In genomic region chr15:31340047-31340446, GRCh38 we compare ENCODE assay signal across 11 cellular contexts. TPM values are rescaled to one million over a fixed set of nuclear protein-coding genes. Genes with fewer than 3 reads are reported as not detected.
A peak's percentile ranks its signal among the peaks of the same experiment; 100 is the strongest.
DNase-seq lines count a peak whose midpoint lies in the region; ATAC-seq and TF ChIP-seq lines count a peak whose summit lies in the region.
"Had no signal": no experiment of that assay in that cellular context is flagged by ENCODE, and none has a peak within 500 bp of the region (broad histone marks: within the 10 kb centered on the region; RNA-seq: fewer than 3 reads in every experiment).

No MANE protein-coding gene starts in this region.

- H3K9me3 ChIP-seq in muscle layer of colon (ENCODE audit: low read length) (no peaks in the 10 kb centered on the region), thoracic aorta (no peaks in the 10 kb centered on the region), mesenchymal stem cell (ENCODE audit: control insufficient read depth, low read length) (no peaks in the 10 kb centered on the region)

- H2BK12ac ChIP-seq in mesenchymal stem cell (ENCODE audit: low read length in 2 of 2), result no peak overlapping the region

- H2AK5ac ChIP-seq in mesenchymal stem cell (ENCODE audit: low read length, severe bottlenecking), result no peak overlapping the region

- H3K27ac ChIP-seq in muscle layer of colon (ENCODE audit: low read depth, low read length) (peak overlapping the region; percentile 63), thoracic aorta (peak overlapping the region; percentile 49 to 77), mesenchymal stem cell (ENCODE audit: low read length, poor library complexity, severe bottlenecking) (no peak overlapping the region)

- no peak overlapping the region for H3K4me2 ChIP-seq in mesenchymal stem cell (ENCODE audit: low read length, poor library complexity, severe bottlenecking)

- peak; percentile 63 for DNase-seq in activated CD4-positive, alpha-beta T cell treated with anti-CD3 and anti-CD28 coated beads, Interleukin-2, amount 10 ng/mL, durations not matched to agents 24 days and 14 days
- DNase-seq in activated CD4-positive, alpha-beta T cell treated with anti-CD3 and anti-CD28 coated beads, Interleukin-2, amount 50 U/mL, for 48 hours, result no peak
- no peak for DNase-seq in activated T-helper 2 cell treated with anti-CD3 and anti-CD28 coated beads, Interferon-gamma antibody, Interleukin-2, Interleukin-4, amounts not matched to agents 10 μg/mL and 5 μg/mL and 100 μg/mL, durations not matched to agents 14 hours and 24 hours and 36 hours (ENCODE audit: low spot score)
- DNase-seq in thoracic aorta (ENCODE audit: low spot score), result no peak
- DNase-seq in NCI-H146 treated with DMSO at 0.1 percent for 48 hours (lab: John Stamatoyannopoulos, UW; ENCODE audit: unreplicated experiment), result no peak
- no peak for DNase-seq in mesenchymal stem cell
- DNase-seq: ACHN; activated CD8-positive, alpha-beta memory T cell treated with anti-CD3 and anti-CD28 coated beads for 24 hours; NCI-H187 had no signal

- H3K23ac ChIP-seq in mesenchymal stem cell (ENCODE audit: low read length in 2 of 2), result peak overlapping the region in 1 of 2 experiments; percentile 9

- H3K27me3 ChIP-seq in muscle layer of colon (ENCODE audit: control insufficient read depth in 1 of 2, insufficient read depth in 2 of 2, low read length in 2 of 2) (no peaks in the 10 kb centered on the region), thoracic aorta (replicated peaks; ENCODE audit: insufficient read depth) (no peaks in the 10 kb centered on the region), mesenchymal stem cell (ENCODE audit: control insufficient read depth in 1 of 2, insufficient read depth in 1 of 2, low read length in 2 of 2) (no peaks in the 10 kb centered on the region)

- H3K4me3 ChIP-seq in muscle layer of colon (ENCODE audit: low read depth in 1 of 2, low read length in 2 of 2) (no peak overlapping the region), thoracic aorta (no peak overlapping the region), mesenchymal stem cell (ENCODE audit: insufficient read depth in 1 of 2, low read depth in 1 of 2, low read length in 2 of 2) (no peak overlapping the region)

- no peaks in the 10 kb centered on the region for H3K36me3 ChIP-seq in muscle layer of colon (ENCODE audit: insufficient read depth, low read length)
- no peaks in the 10 kb centered on the region for H3K36me3 ChIP-seq in thoracic aorta
- peaks cover 0 to 12% of the 10 kb centered on the region in 2 experiments for H3K36me3 ChIP-seq in mesenchymal stem cell (ENCODE audit: control insufficient read depth in 1 of 2, insufficient read depth in 2 of 2, low read depth in 1 of 2, low read length in 2 of 2)

- no peaks in the 10 kb centered on the region for H3K9me3 Mint-ChIP-seq in activated CD4-positive, alpha-beta T cell treated with anti-CD3 and anti-CD28 coated beads, Interleukin-2, amount 10 ng/mL, durations not matched to agents 24 days and 14 days
- no peaks in the 10 kb centered on the region for H3K9me3 Mint-ChIP-seq in activated T-helper 2 cell treated with anti-CD3 and anti-CD28 coated beads, Interferon-gamma antibody, Interleukin-2, Interleukin-4, amounts not matched to agents 10 μg/mL and 5 μg/mL and 100 μg/mL, durations not matched to agents 14 hours and 24 hours and 36 hours

- no peak overlapping the region for H4K91ac ChIP-seq in mesenchymal stem cell (ENCODE audit: low read length)

- WGBS in mesenchymal stem cell, result 93% methylated on average over 5 of the region's 5 CpGs

- no peak overlapping the region for H3K4ac ChIP-seq in mesenchymal stem cell (ENCODE audit: low read depth in 1 of 2, low read length in 2 of 2)

- H3K27me3 Mint-ChIP-seq in activated CD4-positive, alpha-beta T cell treated with anti-CD3 and anti-CD28 coated beads, Interleukin-2, amount 10 ng/mL, durations not matched to agents 24 days and 14 days, result no peaks in the 10 kb centered on the region
- H3K27me3 Mint-ChIP-seq in activated T-helper 2 cell treated with anti-CD3 and anti-CD28 coated beads, Interferon-gamma antibody, Interleukin-2, Interleukin-4, amounts not matched to agents 10 μg/mL and 5 μg/mL and 100 μg/mL, durations not matched to agents 14 hours and 24 hours and 36 hours (ENCODE audit: low read depth), result no peaks in the 10 kb centered on the region

- no peak overlapping the region for H2AFZ ChIP-seq in mesenchymal stem cell (ENCODE audit: low read depth, low read length)

- H3K27ac Mint-ChIP-seq in activated CD4-positive, alpha-beta T cell treated with anti-CD3 and anti-CD28 coated beads, Interleukin-2, amount 10 ng/mL, durations not matched to agents 24 days and 14 days, result peak overlapping the region; percentile 93
- H3K27ac Mint-ChIP-seq in activated T-helper 2 cell treated with anti-CD3 and anti-CD28 coated beads, Interferon-gamma antibody, Interleukin-2, Interleukin-4, amounts not matched to agents 10 μg/mL and 5 μg/mL and 100 μg/mL, durations not matched to agents 14 hours and 24 hours and 36 hours, result peak overlapping the region; percentile 71

- peaks cover 66% of the 10 kb centered on the region for H3K79me1 ChIP-seq in mesenchymal stem cell (replicated peaks; ENCODE audit: low read length, poor library complexity, severe bottlenecking)

- no peak overlapping the region for H2BK15ac ChIP-seq in mesenchymal stem cell (ENCODE audit: low read depth, poor library complexity, severe bottlenecking)

- no peak for TF ChIP-seq CTCF in thoracic aorta (IDR thresholded peaks at IDR 0.05)

- H3K9ac ChIP-seq in muscle layer of colon (ENCODE audit: low read length), result no peak overlapping the region
- no peak overlapping the region for H3K9ac ChIP-seq in mesenchymal stem cell (ENCODE audit: low read length)

- intact Hi-C loops in activated CD4-positive, alpha-beta T cell treated with anti-CD3 and anti-CD28 coated beads, Interleukin-2, amount 10 ng/mL, durations not matched to agents 24 days and 14 days (cut with micrococcal nuclease), result no loop called here
- intact Hi-C loops in activated T-helper 2 cell treated with anti-CD3 and anti-CD28 coated beads, Interferon-gamma antibody, Interleukin-2, Interleukin-4, amounts not matched to agents 10 μg/mL and 5 μg/mL and 100 μg/mL, durations not matched to agents 14 hours and 24 hours and 36 hours (cut with micrococcal nuclease), result no loop called here

- peaks cover 13% of the 10 kb centered on the region for H3K36me3 Mint-ChIP-seq in activated CD4-positive, alpha-beta T cell treated with anti-CD3 and anti-CD28 coated beads, Interleukin-2, amount 10 ng/mL, durations not matched to agents 24 days and 14 days (ENCODE audit: low read depth)
- peaks cover 32% of the 10 kb centered on the region for H3K36me3 Mint-ChIP-seq in activated T-helper 2 cell treated with anti-CD3 and anti-CD28 coated beads, Interferon-gamma antibody, Interleukin-2, Interleukin-4, amounts not matched to agents 10 μg/mL and 5 μg/mL and 100 μg/mL, durations not matched to agents 14 hours and 24 hours and 36 hours (ENCODE audit: low read depth)

- H3K4me1 ChIP-seq in muscle layer of colon (ENCODE audit: insufficient read depth, low read length) (peaks cover 91% of the 10 kb centered on the region), thoracic aorta (ENCODE audit: control insufficient read depth in 1 of 2, low read depth in 2 of 2) (peaks cover 63 to 98% of the 10 kb centered on the region in 2 donors), mesenchymal stem cell (ENCODE audit: control insufficient read depth, insufficient read depth, low read depth, low read length) (peaks cover 21% of the 10 kb centered on the region)

- no peak overlapping the region for H2BK120ac ChIP-seq in mesenchymal stem cell (ENCODE audit: low read depth, low read length)

- ATAC-seq in thoracic aorta (ENCODE audit: insufficient number of reproducible peaks, low FRiP score, low read depth) (no peak), HG03159 (IDR thresholded peaks at IDR 0.05; ENCODE audit: unreplicated experiment) (no peak)

- H2BK5ac ChIP-seq in mesenchymal stem cell (ENCODE audit: low read depth, low read length, poor library complexity, severe bottlenecking), result no peak overlapping the region

- no peak overlapping the region for H3K14ac ChIP-seq in mesenchymal stem cell (ENCODE audit: low read length in 2 of 2)

- H3K4me1 Mint-ChIP-seq in activated CD4-positive, alpha-beta T cell treated with anti-CD3 and anti-CD28 coated beads, Interleukin-2, amount 10 ng/mL, durations not matched to agents 24 days and 14 days, result peaks cover 87% of the 10 kb centered on the region
- H3K4me1 Mint-ChIP-seq in activated T-helper 2 cell treated with anti-CD3 and anti-CD28 coated beads, Interferon-gamma antibody, Interleukin-2, Interleukin-4, amounts not matched to agents 10 μg/mL and 5 μg/mL and 100 μg/mL, durations not matched to agents 14 hours and 24 hours and 36 hours (ENCODE audit: low read depth), result peaks cover 87% of the 10 kb centered on the region

- no peak overlapping the region for H4K8ac ChIP-seq in mesenchymal stem cell (ENCODE audit: low read length)

- H3K4me3 Mint-ChIP-seq in activated CD4-positive, alpha-beta T cell treated with anti-CD3 and anti-CD28 coated beads, Interleukin-2, amount 10 ng/mL, durations not matched to agents 24 days and 14 days, result peak overlapping the region; percentile 66
- no peak overlapping the region for H3K4me3 Mint-ChIP-seq in activated T-helper 2 cell treated with anti-CD3 and anti-CD28 coated beads, Interferon-gamma antibody, Interleukin-2, Interleukin-4, amounts not matched to agents 10 μg/mL and 5 μg/mL and 100 μg/mL, durations not matched to agents 14 hours and 24 hours and 36 hours (ENCODE audit: low read depth)

- no peak overlapping the region for H3K18ac ChIP-seq in mesenchymal stem cell (ENCODE audit: low read depth in 1 of 2, low read length in 2 of 2)

RNA-seq across cellular contexts. Expression of gene KLF13, which starts 13.4 kb away (rescaled TPM):
- 122 and 135 TPM in 2 replicates for total RNA-seq in activated CD4-positive, alpha-beta T cell treated with anti-CD3 and anti-CD28 coated beads, Interleukin-2, amount 10 ng/mL, durations not matched to agents 24 days and 14 days
- total RNA-seq in activated T-helper 2 cell treated with anti-CD3 and anti-CD28 coated beads, Interferon-gamma antibody, Interleukin-2, Interleukin-4, amounts not matched to agents 10 μg/mL and 5 μg/mL and 100 μg/mL, durations not matched to agents 14 hours and 24 hours and 36 hours, result 127 and 132 TPM in 2 replicates
- 10 to 100 TPM; 59.5 to 76.5 TPM for total RNA-seq in thoracic aorta
- polyA plus RNA-seq in mesenchymal stem cell (2013, experiment 1 of 2), result 93.2 TPM
- polyA plus RNA-seq in mesenchymal stem cell (2013, experiment 2 of 2), result 91.8 TPM
